Comparison of ENCODE assay signal across 10 cellular contexts in the genomic region with DNA sequence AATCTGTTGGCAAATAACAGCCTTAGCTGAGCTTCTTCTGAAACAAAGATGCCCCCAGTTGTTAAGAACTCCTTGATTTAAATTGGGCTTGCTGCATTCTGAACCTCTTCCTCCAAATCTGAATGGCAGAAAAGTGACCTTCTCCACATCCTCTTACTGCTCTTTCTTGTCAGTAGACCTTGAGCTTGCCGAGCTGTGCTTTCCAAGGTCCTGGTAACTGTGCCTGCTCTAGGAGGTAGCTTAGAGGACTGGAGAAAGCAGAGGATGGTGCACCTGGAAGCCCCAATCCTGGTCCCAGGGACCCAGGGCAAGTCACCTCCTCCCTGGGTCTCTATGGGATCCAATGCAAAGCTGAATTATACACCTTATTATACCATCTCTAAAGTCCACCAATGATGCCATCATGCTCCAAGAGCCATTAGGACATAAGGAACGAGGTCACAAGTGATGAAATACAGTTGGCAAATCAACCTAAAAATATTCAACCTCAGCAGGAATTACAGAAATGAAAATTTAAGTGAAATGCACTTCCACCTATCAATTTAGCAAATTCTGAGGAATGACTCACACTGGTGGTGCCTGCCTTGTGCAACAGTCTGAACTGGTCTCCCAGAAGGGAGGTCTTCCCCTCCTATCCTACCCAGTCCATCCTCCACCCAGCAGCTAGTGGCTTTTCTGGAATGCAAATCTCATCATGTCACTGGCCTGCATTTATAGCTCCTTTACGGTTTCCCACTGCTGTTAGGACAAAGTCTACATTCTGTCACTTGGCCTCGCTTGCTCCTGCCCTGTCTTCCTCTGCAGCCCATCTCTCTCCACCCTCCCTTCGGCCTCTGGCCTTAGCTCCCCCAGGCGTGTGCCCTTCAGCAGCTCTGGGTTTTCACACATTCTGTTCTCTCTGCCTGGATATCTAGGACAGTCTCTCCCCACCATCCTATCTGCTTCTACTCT. TPM values are rescaled to one million over a fixed set of nuclear protein-coding genes. Genes with fewer than 3 reads are reported as not detected.
DNase-seq lines count a peak whose midpoint lies in the region; ATAC-seq, FAIRE-seq and TF ChIP-seq lines count a peak whose summit lies in the region.
"Had no signal": no experiment of that assay in that cellular context is flagged by ENCODE, and none has a peak within 500 bp of the region (broad histone marks: within the 10 kb centered on the region; RNA-seq: fewer than 3 reads in every experiment).

No MANE protein-coding gene starts in this region.

- WGBS in pancreas, 2 donors: 72% methylated on average over 6 of the region's 6 CpGs

- H3K4me1 ChIP-seq in RWPE2 (ENCODE audit: insufficient read depth, poor library complexity, severe bottlenecking): peaks cover 66% of the 10 kb centered on the region
- H3K4me1 ChIP-seq in pancreas: peaks cover 0 to 6% (median 6%) of the 10 kb centered on the region in 3 donors

- intact Hi-C loops in pancreas (cut with DNase I): no loop called here

- no peaks in the 10 kb centered on the region for H3K27me3 ChIP-seq in RWPE2 (ENCODE audit: insufficient read depth, poor library complexity, severe bottlenecking)
- H3K27me3 ChIP-seq in pancreas: no peaks in the 10 kb centered on the region

- no peak for FAIRE-seq in pancreas (lab: Jason Lieb, UNC)
- FAIRE-seq: K562 had no signal

- DNase-seq in EH (ENCODE audit: low read depth) (peak; percentile 98), RWPE2 (ENCODE audit: low spot score) (peak; percentile 68), fibroblast of the conjunctiva (ENCODE audit: low read depth) (peak; percentile 78), pancreas (no peak), NCI-H1930 (lab: John Stamatoyannopoulos, UW) (no peak), DMS114 treated with DMSO at 0.1 percent for 48 hours (lab: John Stamatoyannopoulos, UW; ENCODE audit: unreplicated experiment) (no peak)
- DNase-seq: midbrain had no signal

- peak overlapping the region; percentile 90 for H3K27ac ChIP-seq in RWPE2 (ENCODE audit: poor library complexity, severe bottlenecking)
- H3K27ac ChIP-seq in pancreas: no peak overlapping the region

- H3K4me3 ChIP-seq in RWPE2 (ENCODE audit: severe bottlenecking) (no peak overlapping the region), pancreas (no peak overlapping the region)
- H3K4me3 ChIP-seq: K562 had no signal

- H3K36me3 ChIP-seq in RWPE2 (ENCODE audit: low read depth) (peaks cover 5% of the 10 kb centered on the region), pancreas (no peaks in the 10 kb centered on the region)

- peak; percentile 81 for ATAC-seq in RWPE2 (ENCODE audit: low read depth)
- peak in 3 of 4 donors; percentile 50 to 81 (median 65) for ATAC-seq in pancreas
- ATAC-seq in HG02840 (IDR thresholded peaks at IDR 0.05; ENCODE audit: low FRiP score, unreplicated experiment): no peak
- no peak for ATAC-seq in HG02870 (IDR thresholded peaks at IDR 0.05; ENCODE audit: unreplicated experiment)
- ATAC-seq: K562 had no signal

- H3K9me3 ChIP-seq in RWPE2 (ENCODE audit: severe bottlenecking): no peaks in the 10 kb centered on the region
- H3K9me3 ChIP-seq in pancreas: no peaks in the 10 kb centered on the region

- no peak for TF ChIP-seq CTCF in RWPE2 (IDR thresholded peaks at IDR 0.05; ENCODE audit: poor library complexity, severe bottlenecking)
- no peak for TF ChIP-seq CTCF in pancreas (IDR thresholded peaks at IDR 0.05)

RNA-seq across cellular contexts. Expression of a gene that starts 36.6 kb away (rescaled TPM):
- 10 to 100 TPM; 20.3 to 28.2 (median 22.2) TPM for total RNA-seq in pancreas
- 10 to 100 TPM; 21.7 to 26.2 TPM for polyA plus RNA-seq in pancreas

RNA-seq across cellular contexts. Expression of a gene that starts 37.1 kb away (rescaled TPM):
- total RNA-seq in pancreas: 1 to 10 TPM; 2.1 to 5.3 (median 2.7) TPM
- 10 to 100 TPM; 10.7 to 19.3 TPM for polyA plus RNA-seq in pancreas

Comparison
In these comparisons a context has a peak if more than half of its experiments do, and no peak if none do; other contexts are left out.
1. DNase-seq: peak in EH (single experiment), RWPE2 (single experiment) and fibroblast of the conjunctiva (single experiment); none in pancreas (0 of 6), NCI-H1930 (0 of 2) and DMS114 treated with DMSO at 0.1 percent for 48 hours (single experiment).
2. ATAC-seq: peak in RWPE2 (single experiment) and pancreas (3 of 4); none in HG02840 (single experiment) and HG02870 (single experiment).